In genomic region chr11:77090373-77091111, GRCh38 we compare ENCODE assay signal across 1 cellular context.
TF ChIP-seq lines count a peak whose summit lies in the region.

No MANE protein-coding gene starts in this region.

TF ChIP-seq in IMR-90, 13 proteins besides CTCF, POLR2A, EP300 and RAD21:
- TF ChIP-seq, protein P1, sequence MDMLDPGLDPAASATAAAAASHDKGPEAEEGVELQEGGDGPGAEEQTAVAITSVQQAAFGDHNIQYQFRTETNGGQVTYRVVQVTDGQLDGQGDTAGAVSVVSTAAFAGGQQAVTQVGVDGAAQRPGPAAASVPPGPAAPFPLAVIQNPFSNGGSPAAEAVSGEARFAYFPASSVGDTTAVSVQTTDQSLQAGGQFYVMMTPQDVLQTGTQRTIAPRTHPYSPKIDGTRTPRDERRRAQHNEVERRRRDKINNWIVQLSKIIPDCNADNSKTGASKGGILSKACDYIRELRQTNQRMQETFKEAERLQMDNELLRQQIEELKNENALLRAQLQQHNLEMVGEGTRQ (IDR thresholded peaks at IDR 0.05; ENCODE audit: low read depth, low read length), result no peak
TF ChIP-seq in IMR-90: peak in this region for 0.
